ENCODE assay signal across 7 cellular contexts in the genomic region with DNA sequence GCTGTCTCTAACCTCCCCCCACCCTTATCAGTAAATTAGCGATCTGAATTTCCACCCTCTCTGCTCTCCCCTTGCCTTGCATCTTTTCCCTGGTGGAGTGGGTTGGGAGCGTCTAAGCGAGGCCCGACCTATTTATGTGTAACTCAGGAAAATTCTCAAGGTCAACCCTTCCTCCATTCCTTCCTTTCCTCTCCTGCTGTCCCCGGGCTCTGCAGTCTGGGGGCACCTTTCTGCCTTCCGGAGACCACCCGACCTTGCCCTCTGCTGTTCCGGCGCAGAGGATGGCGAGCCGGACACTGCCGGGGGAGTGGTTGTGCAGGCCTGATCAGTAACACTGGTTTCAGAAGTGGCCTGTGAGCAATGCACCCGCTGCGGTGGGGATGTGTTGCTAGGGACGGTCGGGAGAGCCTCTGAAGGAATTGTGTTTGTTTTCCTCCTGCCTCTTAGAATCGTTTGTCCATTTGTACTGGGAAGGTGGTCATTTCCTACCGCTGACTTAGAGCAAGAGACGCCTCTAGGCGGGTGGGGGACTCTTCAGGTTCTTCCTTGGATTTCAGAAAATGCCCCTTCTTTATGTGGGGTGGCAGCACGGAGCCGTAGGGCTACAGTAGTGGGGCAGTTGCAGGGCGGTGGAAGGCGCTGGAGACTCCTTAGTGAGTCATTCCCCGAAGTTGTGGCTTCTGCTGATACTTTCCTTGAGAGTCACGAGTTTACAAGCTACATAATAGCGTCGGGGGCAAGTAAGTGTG. TPM values are rescaled to one million over a fixed set of nuclear protein-coding genes. Genes with fewer than 3 reads are reported as not detected.
DNase-seq lines count a peak whose midpoint lies in the region; ATAC-seq and TF ChIP-seq lines count a peak whose summit lies in the region.

No MANE protein-coding gene starts in this region.

- H3K79me2 ChIP-seq in MM.1S (ENCODE audit: low read length), result peaks cover 25% of the 10 kb centered on the region

- no peaks in the 10 kb centered on the region for H3K9me3 ChIP-seq in HAP-1
- H3K9me3 ChIP-seq in MM.1S (replicated peaks; ENCODE audit: insufficient read depth, low read length), result no peaks in the 10 kb centered on the region

- TF ChIP-seq CTCF in GM10266 (IDR thresholded peaks at IDR 0.05; ENCODE audit: control insufficient read depth, insufficient read depth, low read depth, missing control alignments) (no peak), MM.1S (IDR thresholded peaks at IDR 0.05; ENCODE audit: low read length) (no peak), lower leg skin (IDR thresholded peaks at IDR 0.05) (no peak)

- no peaks in the 10 kb centered on the region for H3K27me3 ChIP-seq in HAP-1 (ENCODE audit: low read depth)
- no peaks in the 10 kb centered on the region for H3K27me3 ChIP-seq in MM.1S (replicated peaks; ENCODE audit: insufficient read depth, low read length)

- ATAC-seq in activated CD4-positive, CD25-positive, alpha-beta regulatory T cell treated with anti-CD3 and anti-CD28 coated beads, Interleukin-2, amount 50 U/mL, for 24 hours, result peak; percentile 16 to 36

- H3K4me3 ChIP-seq in HAP-1 (peak overlapping the region; percentile 59), MM.1S (ENCODE audit: low read length) (peak overlapping the region; percentile 77), lower leg skin (ENCODE audit: low read depth, poor library complexity, severe bottlenecking) (peak overlapping the region; percentile 60)

- no peak for TF ChIP-seq POLR2A in lower leg skin (IDR thresholded peaks at IDR 0.05)

- H2AFZ ChIP-seq in MM.1S (ENCODE audit: low read length), result peak overlapping the region; percentile 88

- peak; percentile 32 for DNase-seq in GM10266 (ENCODE audit: extremely low spot score)
- DNase-seq in HAP-1 (ENCODE audit: low spot score in 2 of 2), result peak; percentile 10 to 57
- peak; percentile 45 for DNase-seq in MM.1S
- DNase-seq in dermis blood vessel endothelial cell, result peak; percentile 80
- peak; percentile 59 to 94 for DNase-seq in lower leg skin (ENCODE audit: low spot score in 2 of 2)
- peak; percentile 13 for DNase-seq in stimulated activated CD8-positive, alpha-beta memory T cell treated with anti-CD3 and anti-CD28 coated beads, Interleukin-12 subunit alpha, Interleukin-12 subunit beta, amount 100 ng/mL, for 4 hours (ENCODE audit: low read depth)

- H3K4me1 ChIP-seq in HAP-1 (peaks cover 19% of the 10 kb centered on the region), MM.1S (ENCODE audit: low read length) (peaks cover 5% of the 10 kb centered on the region)

- intact Hi-C loops in lower leg skin (cut with DNase I; ENCODE audit: low total_unique reads), result no loop called here

- WGBS in lower leg skin, 2 donors, result 0 to 1% methylated on average over 28 of the region's 28 CpGs

- in situ Hi-C loops in HAP-1 (cut with MboI; ENCODE audit: low sequenced_read_pairs), result no loop called here

- peak overlapping the region; percentile 77; the same call in 1 of the 2 replicates for H3K9ac ChIP-seq in MM.1S (ENCODE audit: low read length)

- peak overlapping the region; percentile 86 for H3K4me2 ChIP-seq in MM.1S (ENCODE audit: low read depth, low read length)

- H4K20me1 ChIP-seq in MM.1S (ENCODE audit: insufficient read depth, low read length), result no peaks in the 10 kb centered on the region

- H3K27ac ChIP-seq in MM.1S (ENCODE audit: low read length), result peak overlapping the region; percentile 86; the same call in 1 of the 2 replicates

- no peaks in the 10 kb centered on the region for H3K9me2 ChIP-seq in MM.1S (replicated peaks; ENCODE audit: insufficient read depth, low read length)

- H3F3A ChIP-seq in MM.1S (ENCODE audit: insufficient read depth, low read length), result peaks cover 21% of the 10 kb centered on the region

- H3K36me3 ChIP-seq in HAP-1 (replicated peaks) (no peaks in the 10 kb centered on the region), MM.1S (replicated peaks; ENCODE audit: insufficient read depth, low read length) (no peaks in the 10 kb centered on the region)

RNA-seq across cellular contexts. Expression of a gene that starts 0.5 kb away (rescaled TPM):
- 103 and 166 TPM in 2 replicates for total RNA-seq in dermis blood vessel endothelial cell
- 100 to 1,000 TPM in 2 of 4 donors, 10 to 100 TPM in 2; 65.8 to 154 (median 97.6) TPM for total RNA-seq in lower leg skin

Comparison
In these comparisons a context has a peak if more than half of its experiments do, and no peak if none do; other contexts are left out.
1. Peak in every context shown above with its lines: DNase-seq, ATAC-seq, H3K4me3 ChIP-seq and H3K27ac ChIP-seq.
2. DNase-seq: peak in every context shown above with its lines; median percentile 80 in dermis blood vessel endothelial cell; 76 in lower leg skin; 45 in MM.1S; 34 in HAP-1; 32 in GM10266; 13 in stimulated activated CD8-positive, alpha-beta memory T cell treated with anti-CD3 and anti-CD28 coated beads, Interleukin-12 subunit alpha, Interleukin-12 subunit beta, amount 100 ng/mL, for 4 hours.